1 cellular context compared by ENCODE assay signal in genomic region chr1:74731399-74732052, GRCh38.
A peak's percentile ranks its signal among the peaks of the same experiment; 100 is the strongest.
TF ChIP-seq lines count a peak whose summit lies in the region.

No MANE protein-coding gene starts in this region.

TF ChIP-seq in K562, 482 proteins besides CTCF, POLR2A, EP300 and RAD21 (continues in another document):
- TF ChIP-seq SMARCC2 (IDR thresholded peaks at IDR 0.05; ENCODE audit: low read depth) (0 out of 2 replicates have a peak, but pooled peaks have one; percentile 60), ZNF174 (CRISPR knock-in tag; IDR thresholded peaks at IDR 0.05) (no peak), TBP (optimal IDR thresholded peaks at IDR 0.05; ENCODE audit: low read depth, low read length) (no peak), POLR2AphosphoS2 (IDR thresholded peaks at IDR 0.05; ENCODE audit: low read length) (no peak), TCF3 (CRISPR knock-in tag; IDR thresholded peaks at IDR 0.05) (peak; percentile 73), ZNF354B (CRISPR knock-in tag; IDR thresholded peaks at IDR 0.05) (no peak), XRCC3 (IDR thresholded peaks at IDR 0.05) (no peak), SOX6 (IDR thresholded peaks at IDR 0.05) (peak; percentile 58; the same call in 1 of the 2 replicates), JUND (IDR thresholded peaks at IDR 0.05; ENCODE audit: borderline replicate concordance, low read depth, low read length) (peak; percentile 70; the same call in 1 of the 2 replicates), JUND (tag; IDR thresholded peaks at IDR 0.05; ENCODE audit: borderline replicate concordance, low read depth, low read length) (peak; percentile 57; the same call in 2 of the 3 replicates), NEUROD1 (IDR thresholded peaks at IDR 0.05; ENCODE audit: borderline replicate concordance, low read depth, low read length, partially characterized antibody) (peak; percentile 35), ZBTB8A (IDR thresholded peaks at IDR 0.05; ENCODE audit: partially characterized antibody) (no peak), FOSL1 (tag; conservative IDR thresholded peaks at IDR 0.05) (peak; percentile 69), ZNF589 (CRISPR knock-in tag; IDR thresholded peaks at IDR 0.05; ENCODE audit: low read depth) (no peak), HMG20A (CRISPR knock-in tag; conservative IDR thresholded peaks at IDR 0.05) (no peak), ARID3B (CRISPR knock-in tag; IDR thresholded peaks at IDR 0.05; ENCODE audit: borderline replicate concordance) (no peak), ETV6 (IDR thresholded peaks at IDR 0.05; ENCODE audit: borderline replicate concordance in 1 of 2, low read depth in 2 of 2, low read length in 1 of 2) (no peak), ETV6 (CRISPR knock-in tag; IDR thresholded peaks at IDR 0.05; ENCODE audit: borderline replicate concordance) (no peak), CBFA2T3 (IDR thresholded peaks at IDR 0.05) (peak; percentile 77), TEAD4 (IDR thresholded peaks at IDR 0.05; ENCODE audit: low read length) (peak; percentile 80), TEAD4 (CRISPR knock-in tag; IDR thresholded peaks at IDR 0.05; ENCODE audit: borderline replicate concordance) (no peak), ATF7 (IDR thresholded peaks at IDR 0.05) (0 out of 2 replicates have a peak, but pooled peaks have one; percentile 19), ATF1 (CRISPR knock-in tag; IDR thresholded peaks at IDR 0.05) (no peak), ATF1 (tag; IDR thresholded peaks at IDR 0.05) (peak; percentile 15; the same call in 1 of the 2 replicates), ZNF780A (CRISPR knock-in tag; IDR thresholded peaks at IDR 0.05) (no peak), RCOR1 (IDR thresholded peaks at IDR 0.05; ENCODE audit: borderline replicate concordance in 1 of 2, low read depth in 2 of 2, low read length in 2 of 2) (peak in 1 of 2 experiments; percentile 46; a peak in 1 of 4 replicates), ZNF592 (IDR thresholded peaks at IDR 0.05) (no peak), PRDM10 (IDR thresholded peaks at IDR 0.05; ENCODE audit: partially characterized antibody) (peak; percentile 7), NKRF (IDR thresholded peaks at IDR 0.05; ENCODE audit: borderline replicate concordance) (no peak), ARHGAP35 (IDR thresholded peaks at IDR 0.05; ENCODE audit: partially characterized antibody) (no peak), SMARCA4 (IDR thresholded peaks at IDR 0.05) (peak; percentile 93), ARID2 (IDR thresholded peaks at IDR 0.05) (no peak), SMARCE1 (IDR thresholded peaks at IDR 0.05) (peak; percentile 90), EZH2 (IDR thresholded peaks at IDR 0.05; ENCODE audit: borderline replicate concordance, low read depth, low read length) (no peak), CTBP1 (IDR thresholded peaks at IDR 0.05; ENCODE audit: borderline replicate concordance) (peak; percentile 35; the same call in 1 of the 2 replicates), POLR2AphosphoS5 (IDR thresholded peaks at IDR 0.05; ENCODE audit: control insufficient read depth, insufficient read depth, low read depth, low read length) (0 out of 2 replicates have a peak, but pooled peaks have one; percentile 39), RFX1 (IDR thresholded peaks at IDR 0.05) (no peak), NCOR1 (IDR thresholded peaks at IDR 0.05) (peak; percentile 33; the same call in 1 of the 2 replicates), ESRRA (IDR thresholded peaks at IDR 0.05; ENCODE audit: borderline replicate concordance, low read depth) (0 out of 2 replicates have a peak, but pooled peaks have one; percentile 25), ATF3 (IDR thresholded peaks at IDR 0.05) (peak; percentile 63), ATF3 (CRISPR knock-in tag; conservative IDR thresholded peaks at IDR 0.05) (no peak), HDAC2 (IDR thresholded peaks at IDR 0.05) (0 out of 2 replicates have a peak, but pooled peaks have one; percentile 35), IFI16 (CRISPR knock-in tag; IDR thresholded peaks at IDR 0.05) (no peak), SP2 (IDR thresholded peaks at IDR 0.05; ENCODE audit: extremely low read depth, low read depth, low read length, poor library complexity, severe bottlenecking) (no peak), SNAPC5 (CRISPR knock-in tag; IDR thresholded peaks at IDR 0.05) (no peak), ELK3 (CRISPR knock-in tag; IDR thresholded peaks at IDR 0.05) (no peak), MTA2 (IDR thresholded peaks at IDR 0.05; ENCODE audit: low read depth) (peak; percentile 49; the same call in 1 of the 2 replicates), ZNF707 (CRISPR knock-in tag; conservative IDR thresholded peaks at IDR 0.05) (no peak), PML (IDR thresholded peaks at IDR 0.05; ENCODE audit: low read length) (peak; percentile 51; the same call in 1 of the 2 replicates), LEF1 (IDR thresholded peaks at IDR 0.05) (peak; percentile 67; the same call in 1 of the 2 replicates), WHSC1 (IDR thresholded peaks at IDR 0.05; ENCODE audit: low read length) (no peak), NR2C1 (IDR thresholded peaks at IDR 0.05) (no peak), NR2C1 (tag; IDR thresholded peaks at IDR 0.05) (no peak), SIRT6 (IDR thresholded peaks at IDR 0.05; ENCODE audit: low read depth, low read length) (no peak), ESRRB (CRISPR knock-in tag; IDR thresholded peaks at IDR 0.05; ENCODE audit: borderline replicate concordance) (no peak), VEZF1 (CRISPR knock-in tag; IDR thresholded peaks at IDR 0.05) (no peak)
